ENCODE assay signal across 24 cellular contexts in the genomic region with DNA sequence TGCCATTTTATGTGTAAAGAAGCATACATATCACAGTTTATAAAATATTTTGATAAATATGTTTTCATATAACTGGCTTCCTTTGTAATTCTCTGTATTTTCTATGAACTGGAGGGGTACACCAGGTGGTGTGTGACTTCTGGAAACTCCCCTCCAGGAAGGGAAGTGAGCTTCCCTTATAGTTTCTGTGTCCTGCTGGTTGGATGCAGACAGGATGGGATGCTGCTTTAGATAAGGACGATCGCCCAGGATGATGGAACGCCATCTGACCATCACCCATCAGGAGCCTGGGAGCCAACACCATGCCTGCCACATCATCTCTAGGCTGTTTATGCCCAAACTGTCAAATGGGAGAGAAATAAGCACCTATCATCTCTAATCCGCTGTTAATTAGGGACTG.
DNase-seq lines count a peak whose midpoint lies in the region; ATAC-seq, FAIRE-seq and TF ChIP-seq lines count a peak whose summit lies in the region.
"Had no signal": no experiment of that assay in that cellular context is flagged by ENCODE, and none has a peak within 500 bp of the region (broad histone marks: within the 10 kb centered on the region; RNA-seq: fewer than 3 reads in every experiment).

No MANE protein-coding gene starts in this region.

- H3K4me1 Mint-ChIP-seq in dendritic cell treated with granulocyte-macrophage colony-stimulating factor and Interleukin-4, amounts not matched to agents 40 ng/mL and 50 ng/mL, for 4 days (ENCODE audit: low read depth), result peaks cover 67% of the 10 kb centered on the region
- H3K4me1 Mint-ChIP-seq: CD4-positive, CD25-positive, alpha-beta regulatory T cell; CD8-positive, alpha-beta memory T cell had no signal

- no peak overlapping the region for H3K4me3 Mint-ChIP-seq in dendritic cell treated with granulocyte-macrophage colony-stimulating factor and Interleukin-4, amounts not matched to agents 40 ng/mL and 50 ng/mL, for 4 days
- H3K4me3 Mint-ChIP-seq: CD4-positive, CD25-positive, alpha-beta regulatory T cell; CD8-positive, alpha-beta memory T cell; GM23338; HFFc6 had no signal

- DNase-seq in dermis microvascular lymphatic vessel endothelial cell (ENCODE audit: low read depth in 2 of 2), result peak; percentile 76
- peak; percentile 12 for DNase-seq in kidney
- no peak for DNase-seq in sigmoid colon
- DNase-seq in mucosa of descending colon, result no peak
- no peak for DNase-seq in SJCRH30
- DNase-seq in NCI-H774 (lab: John Stamatoyannopoulos, UW), result no peak
- DNase-seq: ACHN; BE2C; C1 segment of cervical spinal cord; CD4-positive, CD25-positive, alpha-beta regulatory T cell; CD8-positive, alpha-beta memory T cell; COR-L47; DMS 273 treated with DMSO at 0.1 percent for 48 hours; DMS53; DND-41; EL; HFFc6 had no signal

- no peak for FAIRE-seq in kidney (lab: Jason Lieb, UNC)
- FAIRE-seq: A204.1, GM12878, H54 had no signal

- 87 to 95% methylated on average over 4 of the region's 4 CpGs for WGBS in sigmoid colon, 2 donors

- no peak for TF ChIP-seq EP300 in sigmoid colon (IDR thresholded peaks at IDR 0.05)

- no peak overlapping the region for H3K4me3 ChIP-seq in kidney (ENCODE audit: low read length in 2 of 2)
- no peak overlapping the region for H3K4me3 ChIP-seq in sigmoid colon
- no peak overlapping the region for H3K4me3 ChIP-seq in mucosa of descending colon
- no peak overlapping the region for H3K4me3 ChIP-seq in SJCRH30
- H3K4me3 ChIP-seq: GM12878, GM23338 had no signal

- H3K9me3 ChIP-seq in kidney (ENCODE audit: control insufficient read depth in 1 of 2, low read length in 2 of 2) (no peaks in the 10 kb centered on the region), sigmoid colon (no peaks in the 10 kb centered on the region), mucosa of descending colon (no peaks in the 10 kb centered on the region), SJCRH30 (replicated peaks) (no peaks in the 10 kb centered on the region)
- H3K9me3 ChIP-seq: BE2C had no signal

- H3K9ac ChIP-seq in kidney (ENCODE audit: low read length in 2 of 2), result no peak overlapping the region

- peaks cover 91% of the 10 kb centered on the region for H3K36me3 Mint-ChIP-seq in dendritic cell treated with granulocyte-macrophage colony-stimulating factor and Interleukin-4, amounts not matched to agents 40 ng/mL and 50 ng/mL, for 4 days (ENCODE audit: low read depth)
- H3K36me3 Mint-ChIP-seq: CD4-positive, CD25-positive, alpha-beta regulatory T cell; CD8-positive, alpha-beta memory T cell had no signal

- ATAC-seq in mucosa of descending colon, result no peak
- ATAC-seq: GM12878, GM23338, HCT116 had no signal

- H3K27me3 ChIP-seq in sigmoid colon (no peaks in the 10 kb centered on the region), SJCRH30 (no peaks in the 10 kb centered on the region)
- H3K27me3 ChIP-seq: BE2C had no signal

- TF ChIP-seq POLR2A in sigmoid colon (IDR thresholded peaks at IDR 0.05), result no peak

- no peaks in the 10 kb centered on the region for H3K9me3 Mint-ChIP-seq in dendritic cell treated with granulocyte-macrophage colony-stimulating factor and Interleukin-4, amounts not matched to agents 40 ng/mL and 50 ng/mL, for 4 days
- H3K9me3 Mint-ChIP-seq: CD8-positive, alpha-beta memory T cell; HFFc6 had no signal

- intact Hi-C loops in dendritic cell treated with granulocyte-macrophage colony-stimulating factor and Interleukin-4, amounts not matched to agents 40 ng/mL and 50 ng/mL, for 4 days (cut with micrococcal nuclease), result no loop called here
- intact Hi-C loops in kidney (cut with DNase I), result no loop called here
- intact Hi-C loops in sigmoid colon (cut with DNase I), result no loop called here
- intact Hi-C loops in mucosa of descending colon (cut with DNase I, micrococcal nuclease), result no loop called here

- H3K36me3 ChIP-seq in kidney (ENCODE audit: control insufficient read depth in 1 of 2, insufficient read depth in 2 of 2, low read length in 2 of 2) (no peaks in the 10 kb centered on the region), sigmoid colon (no peaks in the 10 kb centered on the region), mucosa of descending colon (ENCODE audit: low read depth) (no peaks in the 10 kb centered on the region), SJCRH30 (peaks cover 9% of the 10 kb centered on the region; the same call in 1 of the 2 replicates)

- no peaks in the 10 kb centered on the region for H3K27me3 Mint-ChIP-seq in dendritic cell treated with granulocyte-macrophage colony-stimulating factor and Interleukin-4, amounts not matched to agents 40 ng/mL and 50 ng/mL, for 4 days

- H3K27ac ChIP-seq in kidney (ENCODE audit: low read depth in 2 of 2, low read length in 2 of 2), result no peak overlapping the region
- peak overlapping the region; percentile 69 to 77 (median 74) for H3K27ac ChIP-seq in sigmoid colon
- H3K27ac ChIP-seq in SJCRH30, result no peak overlapping the region
- H3K27ac ChIP-seq: HL-60 had no signal

- H3K4me1 ChIP-seq in kidney (ENCODE audit: control insufficient read depth in 1 of 2, insufficient read depth in 1 of 2, low read depth in 1 of 2, low read length in 2 of 2) (no peaks in the 10 kb centered on the region), sigmoid colon (peaks cover 0 to 33% (median 28%) of the 10 kb centered on the region in 4 donors), mucosa of descending colon (ENCODE audit: low read depth) (no peaks in the 10 kb centered on the region), SJCRH30 (no peaks in the 10 kb centered on the region)

- TF ChIP-seq CTCF in kidney (IDR thresholded peaks at IDR 0.05; ENCODE audit: borderline replicate concordance, extremely low read depth, insufficient read depth) (no peak), sigmoid colon (IDR thresholded peaks at IDR 0.05) (no peak), mucosa of descending colon (IDR thresholded peaks at IDR 0.05) (no peak)

- peak overlapping the region; percentile 90 for H3K27ac Mint-ChIP-seq in dendritic cell treated with granulocyte-macrophage colony-stimulating factor and Interleukin-4, amounts not matched to agents 40 ng/mL and 50 ng/mL, for 4 days
- H3K27ac Mint-ChIP-seq: CD4-positive, CD25-positive, alpha-beta regulatory T cell; GM23338; HFFc6 had no signal

Comparison
In these comparisons a context has a peak if more than half of its experiments do, and no peak if none do; other contexts are left out.
1. DNase-seq: peak in dermis microvascular lymphatic vessel endothelial cell (2 of 2) and kidney (single experiment); none in sigmoid colon (single experiment), mucosa of descending colon (0 of 3), SJCRH30 (0 of 2) and NCI-H774 (single experiment).
2. H3K27ac ChIP-seq: peak in sigmoid colon (4 of 4); none in kidney (0 of 2) and SJCRH30 (single experiment).